In the genomic region with DNA sequence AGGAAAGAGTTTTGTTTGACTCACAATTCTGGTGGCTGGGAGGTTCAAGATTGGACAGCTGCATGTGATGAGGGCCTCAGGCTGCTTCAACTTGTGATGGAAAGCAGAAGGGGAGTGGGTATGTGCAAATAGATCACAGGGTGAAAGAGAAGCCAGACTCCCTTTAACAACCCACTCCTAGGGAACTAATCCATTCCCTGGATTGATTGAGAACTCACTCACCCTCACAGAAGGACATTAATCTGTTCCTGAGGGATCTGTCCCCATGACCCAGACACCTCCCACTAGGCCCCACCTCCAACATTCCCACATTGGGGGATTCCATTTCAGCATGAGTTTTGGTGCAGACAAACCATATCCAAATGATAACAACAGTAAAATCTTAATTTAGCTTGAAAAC, we compare ENCODE assay signal across 11 cellular contexts. TPM values are rescaled to one million over a fixed set of nuclear protein-coding genes. Genes with fewer than 3 reads are reported as not detected.
DNase-seq lines count a peak whose midpoint lies in the region; ATAC-seq and TF ChIP-seq lines count a peak whose summit lies in the region.
"Had no signal": no experiment of that assay in that cellular context is flagged by ENCODE, and none has a peak within 500 bp of the region (broad histone marks: within the 10 kb centered on the region; RNA-seq: fewer than 3 reads in every experiment).

No MANE protein-coding gene starts in this region.

- no peaks in the 10 kb centered on the region for H3K36me3 ChIP-seq in PC-3 (ENCODE audit: low read depth, low read length)

- in situ Hi-C loops in KBM-7 (cut with MboI; ENCODE audit: low pct_unique_long_range_greater_than_20kb, low sequenced_read_pairs) = no loop called here

- H3K27me3 Mint-ChIP-seq in CD14-positive monocyte (ENCODE audit: low read depth in 3 of 3) (peaks cover 21 to 32% (median 25%) of the 10 kb centered on the region in 3 donors), endothelial cell (ENCODE audit: unreplicated experiment) (peaks cover 5% of the 10 kb centered on the region)

- no peaks in the 10 kb centered on the region for H3F3A ChIP-seq in PC-3 (ENCODE audit: low read length, unreplicated experiment)

- no peaks in the 10 kb centered on the region for H3K27me3 ChIP-seq in PC-3 (ENCODE audit: low read length)

- no peaks in the 10 kb centered on the region for H3K36me3 Mint-ChIP-seq in CD14-positive monocyte
- H3K36me3 Mint-ChIP-seq in endothelial cell (ENCODE audit: low read depth, unreplicated experiment) = no peaks in the 10 kb centered on the region

- no peak overlapping the region for H3K27ac ChIP-seq in coronary artery
- no peak overlapping the region for H3K27ac ChIP-seq in PC-3 (ENCODE audit: low read length)
- H3K27ac ChIP-seq: 22Rv1 had no signal

- no peak overlapping the region for H3K4me3 Mint-ChIP-seq in CD14-positive monocyte
- no peak overlapping the region for H3K4me3 Mint-ChIP-seq in endothelial cell (ENCODE audit: unreplicated experiment)
- H3K4me3 Mint-ChIP-seq: CD8-positive, alpha-beta memory T cell had no signal

- H3K4me3 ChIP-seq in coronary artery (no peak overlapping the region), PC-3 (ENCODE audit: low read length) (no peak overlapping the region)

- intact Hi-C loops in CD14-positive monocyte (cut with micrococcal nuclease) (loop anchor here (5.0 to 10.0 kb wide), 2 partner anchors 124 to 131 kb away; a partner anchor contains a TSS), PC-3 (cut with micrococcal nuclease) (no loop called here)

- POLR2A ChIA-PET in PC-3 (lab: Charles Lee; ENCODE audit: unreplicated experiment) = no interaction called here

- no peaks in the 10 kb centered on the region for H3K4me1 ChIP-seq in PC-3 (ENCODE audit: insufficient read depth, low read length)
- H3K4me1 ChIP-seq: Caco-2 had no signal

- no peak overlapping the region for H3K4me2 ChIP-seq in PC-3 (ENCODE audit: low read length)

- peak; percentile 16 for DNase-seq in CD14-positive monocyte (ENCODE audit: low spot score)
- peak; percentile 69 for DNase-seq in NCI-H69 (lab: John Stamatoyannopoulos, UW)
- peak; percentile 21 for DNase-seq in coronary artery (ENCODE audit: low spot score)
- DNase-seq in left lobe of liver (ENCODE audit: low spot score) = peak; percentile 10
- no peak for DNase-seq in PC-3
- no peak for DNase-seq in KBM-7
- DNase-seq in endothelial cell (ENCODE audit: low spot score) = no peak
- no peak for DNase-seq in NCI-H1092 (lab: John Stamatoyannopoulos, UW)

- no peaks in the 10 kb centered on the region for H3K9me3 Mint-ChIP-seq in CD14-positive monocyte
- H3K9me3 Mint-ChIP-seq in endothelial cell (ENCODE audit: unreplicated experiment) = no peaks in the 10 kb centered on the region
- H3K9me3 Mint-ChIP-seq: CD8-positive, alpha-beta memory T cell had no signal

- H3K9ac ChIP-seq in PC-3 (ENCODE audit: low read length) = no peak overlapping the region

- CTCF ChIA-PET in PC-3 (lab: Charles Lee) = no interaction called here

- TF ChIP-seq CTCF in CD14-positive monocyte (IDR thresholded peaks at IDR 0.05) = no peak
- TF ChIP-seq CTCF in coronary artery (IDR thresholded peaks at IDR 0.05) = no peak
- TF ChIP-seq CTCF in PC-3 (conservative IDR thresholded peaks at IDR 0.05; ENCODE audit: low read depth, low read length) = no peak
- no peak for TF ChIP-seq CTCF in endothelial cell (IDR thresholded peaks at IDR 0.05; ENCODE audit: unreplicated experiment)

- no peak for ATAC-seq in left lobe of liver
- ATAC-seq in PC-3 = no peak

- no TSS peak for BruUV-seq in PC-3 (replicated peaks; lab: Mats Ljungman, UMichigan)

- H3K4me1 Mint-ChIP-seq in CD14-positive monocyte (no peaks in the 10 kb centered on the region), endothelial cell (ENCODE audit: unreplicated experiment) (peaks cover 18% of the 10 kb centered on the region)

- H3K79me2 ChIP-seq in PC-3 (ENCODE audit: low read length) = no peaks in the 10 kb centered on the region

- no peaks in the 10 kb centered on the region for H3K9me2 ChIP-seq in PC-3 (replicated peaks; ENCODE audit: low read length)

- H3K27ac Mint-ChIP-seq in CD14-positive monocyte = no peak overlapping the region
- no peak overlapping the region for H3K27ac Mint-ChIP-seq in endothelial cell (ENCODE audit: unreplicated experiment)

- no peak overlapping the region for H2AFZ ChIP-seq in PC-3 (ENCODE audit: low read length)

- H4K20me1 ChIP-seq in PC-3 (ENCODE audit: low read length) = no peaks in the 10 kb centered on the region

- H3K9me3 ChIP-seq in PC-3 (ENCODE audit: low read length) = no peaks in the 10 kb centered on the region
- H3K9me3 ChIP-seq: Caco-2 had no signal

RNA-seq across cellular contexts. Expression of a gene that starts 25.6 kb away (rescaled TPM):
- 1 to 10 TPM in 1 of 2 donors, under 1 TPM in 1; 0.38 to 1.3 TPM for polyA plus RNA-seq in CD14-positive monocyte
- total RNA-seq in left lobe of liver (1.1 TPM), PC-3 (2014; rRNA removed) (54.5 and 70.3 TPM in 2 replicates), endothelial cell (ENCODE audit: unreplicated experiment) (10.4 TPM)

RNA-seq across cellular contexts. Expression of a gene that starts 32.3 kb away (rescaled TPM):
- 1 to 10 TPM; 1.3 to 1.7 TPM for polyA plus RNA-seq in CD14-positive monocyte
- total RNA-seq in left lobe of liver (14.6 TPM), PC-3 (2014; rRNA removed) (2.0 and 6.6 TPM in 2 replicates), endothelial cell (ENCODE audit: unreplicated experiment) (7.2 TPM)

Comparison
In these comparisons a context has a peak if more than half of its experiments do, and no peak if none do; other contexts are left out.
1. DNase-seq: peak in CD14-positive monocyte (single experiment), NCI-H69 (single experiment), coronary artery (single experiment) and left lobe of liver (single experiment); none in PC-3 (single experiment), KBM-7 (single experiment), endothelial cell (single experiment) and NCI-H1092 (single experiment).